Comparison of ENCODE assay signal across 27 cellular contexts in the genomic region with DNA sequence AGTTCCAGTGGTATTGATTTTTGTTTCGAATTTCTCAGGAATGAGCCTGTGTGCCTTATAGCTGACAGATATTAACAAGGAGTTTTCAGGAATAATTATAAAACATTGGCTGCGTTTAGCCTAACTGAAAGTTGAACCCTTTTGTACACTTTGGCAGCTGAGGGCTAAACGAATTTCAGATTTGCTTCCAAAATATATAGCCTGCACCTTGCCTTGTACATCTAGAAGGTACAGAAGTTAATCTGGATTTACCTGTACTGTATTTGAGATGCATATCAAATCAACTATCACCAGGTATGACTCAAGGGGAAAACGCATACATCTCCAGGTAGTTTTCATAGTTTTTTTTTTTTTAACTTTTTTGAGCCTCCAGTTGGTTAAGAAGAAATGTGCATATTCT. TPM values are rescaled to one million over a fixed set of nuclear protein-coding genes. Genes with fewer than 3 reads are reported as not detected.
DNase-seq lines count a peak whose midpoint lies in the region; ATAC-seq and TF ChIP-seq lines count a peak whose summit lies in the region.
"Had no signal": no experiment of that assay in that cellular context is flagged by ENCODE, and none has a peak within 500 bp of the region (broad histone marks: within the 10 kb centered on the region; RNA-seq: fewer than 3 reads in every experiment).

No MANE protein-coding gene starts in this region.

- WGBS in endodermal cell (ENCODE audit: insufficient coverage in 1 of 2, insufficient read length in 1 of 2), 2 experiments: 18 to 26% methylated on average over 2 to 4 of the region's 4 CpGs
- WGBS in smooth muscle cell (ENCODE audit: low lambda C conversion rate): 53% methylated on average over 4 of the region's 4 CpGs

- DNase-seq in endodermal cell: no peak
- no peak for DNase-seq in nephron progenitor cell
- no peak for DNase-seq in smooth muscle cell (lab: John Stamatoyannopoulos, UW; ENCODE audit: unreplicated experiment)
- DNase-seq in activated T-cell treated with anti-CD3 and anti-CD28 coated beads for 4 hours: no peak
- DNase-seq: CD4-positive, alpha-beta memory T cell; COR-L47; DMS53; GM23248; HFFc6; MM.1S; NCI-H1048; NCI-H1417; NCI-H1694; NCI-H2029 treated with DMSO at 0.1 percent for 48 hours; NCI-H446 treated with DMSO at 0.1 percent for 48 hours; NCI-H526; NCI-H82; Right ventricle myocardium superior; RPMI8226 had no signal

- peaks cover 94% of the 10 kb centered on the region for H3K27me3 ChIP-seq in HUES6 (ENCODE audit: control insufficient read depth, insufficient read depth, low read length)
- H3K27me3 ChIP-seq in endodermal cell (ENCODE audit: control insufficient read depth, insufficient read depth, low read length, poor library complexity, severe bottlenecking): peaks cover 91% of the 10 kb centered on the region
- no peaks in the 10 kb centered on the region for H3K27me3 ChIP-seq in smooth muscle cell (ENCODE audit: low read depth)

- H3K9me3 Mint-ChIP-seq in endodermal cell (no peaks in the 10 kb centered on the region), nephron progenitor cell (no peaks in the 10 kb centered on the region)
- no peaks in the 10 kb centered on the region for H3K9me3 Mint-ChIP-seq in activated T-helper 17 cell treated with anti-CD3 and anti-CD28 coated beads, Interleukin-2, amount 50 U/mL, for 72 hours

- H4K20me1 ChIP-seq in smooth muscle cell (ENCODE audit: low read depth): peaks cover 29% of the 10 kb centered on the region

- H2AFZ ChIP-seq in smooth muscle cell (ENCODE audit: low read depth): no peak overlapping the region
- H2AFZ ChIP-seq: GM23248 had no signal

- H3K4me3 ChIP-seq in HUES6 (ENCODE audit: low read depth, low read length): peak overlapping the region; percentile 61; the same call in 1 of the 2 replicates
- H3K4me3 ChIP-seq in endodermal cell (ENCODE audit: low read length): no peak overlapping the region
- H3K4me3 ChIP-seq in smooth muscle cell: no peak overlapping the region
- H3K4me3 ChIP-seq: GM23248, HAP-1, SK-N-MC had no signal

- ATAC-seq in activated T-helper 17 cell treated with anti-CD3 and anti-CD28 coated beads, Interleukin-2, amount 50 U/mL, for 72 hours (replicated peaks): no peak
- ATAC-seq in GM19328 (IDR thresholded peaks at IDR 0.05; ENCODE audit: unreplicated experiment): no peak

- H3K27me3 Mint-ChIP-seq in endodermal cell (ENCODE audit: insufficient read depth) (peaks cover 85% of the 10 kb centered on the region), nephron progenitor cell (ENCODE audit: low read depth, poor library complexity) (peaks cover 74% of the 10 kb centered on the region)
- H3K27me3 Mint-ChIP-seq in activated T-helper 17 cell treated with anti-CD3 and anti-CD28 coated beads, Interleukin-2, amount 50 U/mL, for 72 hours: peaks cover 68% of the 10 kb centered on the region

- peaks cover 6% of the 10 kb centered on the region for H3F3A ChIP-seq in smooth muscle cell (ENCODE audit: low read depth)

- H3K36me3 ChIP-seq in HUES6 (ENCODE audit: control insufficient read depth, insufficient read depth, low read length) (no peaks in the 10 kb centered on the region; the same call in 1 of the 2 replicates), endodermal cell (ENCODE audit: control insufficient read depth, insufficient read depth, low read length) (no peaks in the 10 kb centered on the region), smooth muscle cell (ENCODE audit: low read depth) (no peaks in the 10 kb centered on the region)
- H3K36me3 ChIP-seq: HAP-1 had no signal

- peak overlapping the region; percentile 85 for H3K4me3 Mint-ChIP-seq in endodermal cell
- H3K4me3 Mint-ChIP-seq in nephron progenitor cell: peak overlapping the region; percentile 87
- H3K4me3 Mint-ChIP-seq in activated T-helper 17 cell treated with anti-CD3 and anti-CD28 coated beads, Interleukin-2, amount 50 U/mL, for 72 hours: no peak overlapping the region
- H3K4me3 Mint-ChIP-seq: HFFc6 had no signal

- H3K4me1 ChIP-seq in HUES6 (ENCODE audit: control insufficient read depth, insufficient read depth, low read length) (peaks cover 67% of the 10 kb centered on the region), endodermal cell (ENCODE audit: control insufficient read depth, insufficient read depth, low read length) (no peaks in the 10 kb centered on the region), smooth muscle cell (ENCODE audit: low read depth) (peaks cover 46% of the 10 kb centered on the region)

- H3K4me1 Mint-ChIP-seq in endodermal cell (peaks cover 73% of the 10 kb centered on the region), nephron progenitor cell (peaks cover 84% of the 10 kb centered on the region)
- peaks cover 8% of the 10 kb centered on the region for H3K4me1 Mint-ChIP-seq in activated T-helper 17 cell treated with anti-CD3 and anti-CD28 coated beads, Interleukin-2, amount 50 U/mL, for 72 hours

- TF ChIP-seq CTCF in endodermal cell (conservative IDR thresholded peaks at IDR 0.05): no peak
- no peak for TF ChIP-seq CTCF in nephron progenitor cell (IDR thresholded peaks at IDR 0.05)
- no peak for TF ChIP-seq CTCF in smooth muscle cell (IDR thresholded peaks at IDR 0.05; ENCODE audit: borderline replicate concordance, insufficient read depth, poor library complexity, severe bottlenecking)

- peak overlapping the region; percentile 95 for H3K4me2 ChIP-seq in smooth muscle cell
- H3K4me2 ChIP-seq: KMS-11 had no signal

- H3K9me3 ChIP-seq in HUES6 (ENCODE audit: control insufficient read depth, insufficient read depth, low read depth, low read length) (no peaks in the 10 kb centered on the region), endodermal cell (ENCODE audit: control insufficient read depth, low read length) (no peaks in the 10 kb centered on the region), smooth muscle cell (replicated peaks; ENCODE audit: low read depth) (no peaks in the 10 kb centered on the region)
- H3K9me3 ChIP-seq: HAP-1 had no signal

- no peak overlapping the region for H3K9ac ChIP-seq in HUES6 (ENCODE audit: low read length)
- H3K9ac ChIP-seq in endodermal cell (ENCODE audit: extremely low read depth, low read length, poor library complexity, severe bottlenecking): no peak overlapping the region
- no peak overlapping the region for H3K9ac ChIP-seq in smooth muscle cell (ENCODE audit: low read depth)
- H3K9ac ChIP-seq: GM23248, KMS-11 had no signal

- H3K36me3 Mint-ChIP-seq in endodermal cell (ENCODE audit: low read depth) (no peaks in the 10 kb centered on the region), nephron progenitor cell (ENCODE audit: low read depth) (no peaks in the 10 kb centered on the region)
- peaks cover 6% of the 10 kb centered on the region for H3K36me3 Mint-ChIP-seq in activated T-helper 17 cell treated with anti-CD3 and anti-CD28 coated beads, Interleukin-2, amount 50 U/mL, for 72 hours (ENCODE audit: low read depth)
- H3K36me3 Mint-ChIP-seq: CD4-positive, alpha-beta memory T cell; IgD-negative memory B cell had no signal

- H3K79me2 ChIP-seq in smooth muscle cell (ENCODE audit: low read depth): peaks cover 31% of the 10 kb centered on the region

- H3K27ac Mint-ChIP-seq in endodermal cell: no peak overlapping the region
- H3K27ac Mint-ChIP-seq in nephron progenitor cell: no peak overlapping the region
- no peak overlapping the region for H3K27ac Mint-ChIP-seq in activated T-helper 17 cell treated with anti-CD3 and anti-CD28 coated beads, Interleukin-2, amount 50 U/mL, for 72 hours
- H3K27ac Mint-ChIP-seq: CD4-positive, alpha-beta memory T cell; HFFc6; IgD-negative memory B cell had no signal

- H3K27ac ChIP-seq in HUES6 (ENCODE audit: low read depth, low read length): no peak overlapping the region
- H3K27ac ChIP-seq in endodermal cell (ENCODE audit: low read depth, low read length): no peak overlapping the region
- no peak overlapping the region for H3K27ac ChIP-seq in smooth muscle cell (ENCODE audit: low read depth)
- H3K27ac ChIP-seq: GM23248, KMS-11, SK-N-MC had no signal

RNA-seq across cellular contexts. Expression of a gene that starts 1.9 kb away (rescaled TPM):
- total RNA-seq in endodermal cell (10 to 100 TPM in 1 of 2 donors, 1 to 10 TPM in 1; 4.2 to 20.0 TPM), smooth muscle cell (54.4 and 76.8 TPM in 2 replicates)
- polyA plus RNA-seq in endodermal cell (2013, experiment 1 of 2): 53.7 TPM
- polyA plus RNA-seq in endodermal cell (2013, experiment 2 of 2): 58.1 TPM
- polyA plus RNA-seq in smooth muscle cell: 50.7 and 70.9 TPM in 2 replicates
- total RNA-seq in activated T-helper 17 cell treated with anti-CD3 and anti-CD28 coated beads, Interleukin-2, amount 50 U/mL, for 72 hours: not detected
- total RNA-seq: A673, HFFc6 had no signal
- polyA plus RNA-seq: CD4-positive, alpha-beta memory T cell; IgD-negative memory B cell had no signal

Comparison
In these comparisons a context has a peak if more than half of its experiments do, and no peak if none do; other contexts are left out.
1. RNA of a gene that starts 1.9 kb away (total RNA-seq): 54.4 to 76.8 TPM in smooth muscle cell and 4.2 to 20.0 TPM in endodermal cell; not detected in activated T-helper 17 cell treated with anti-CD3 and anti-CD28 coated beads, Interleukin-2, amount 50 U/mL, for 72 hours; every median in the first group is over 4 times any median in the second.